In the genomic region with DNA sequence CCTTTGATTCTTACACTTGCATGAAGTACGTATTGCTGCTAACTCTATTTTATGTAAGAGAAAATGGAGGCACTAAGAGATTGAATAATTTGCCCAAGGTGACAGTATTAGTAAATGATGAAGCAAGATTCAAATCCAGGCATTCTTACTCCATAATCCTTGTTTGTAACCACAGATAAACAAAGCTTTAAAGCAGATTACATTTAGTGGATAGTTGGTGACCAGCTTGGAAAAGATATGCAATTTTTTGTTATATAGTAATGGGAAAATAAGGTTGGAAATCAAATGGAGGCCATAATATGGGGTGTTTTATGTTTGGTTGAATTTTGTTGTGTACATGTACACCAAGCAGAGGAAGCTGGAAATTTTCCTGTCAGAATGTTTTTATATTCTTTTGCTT, we compare ENCODE assay signal across 1 cellular context.
TF ChIP-seq lines count a peak whose summit lies in the region.

No MANE protein-coding gene starts in this region.

TF ChIP-seq in IMR-90, 13 proteins besides CTCF, POLR2A, EP300 and RAD21:
- TF ChIP-seq NFE2L2 (IDR thresholded peaks at IDR 0.05; ENCODE audit: low read depth, low read length) (no peak), CEBPB (IDR thresholded peaks at IDR 0.05; ENCODE audit: low read depth, low read length) (no peak), USF2 (IDR thresholded peaks at IDR 0.05; ENCODE audit: low read depth, low read length) (no peak), MAFK (IDR thresholded peaks at IDR 0.05; ENCODE audit: low read depth, low read length) (no peak), RCOR1 (IDR thresholded peaks at IDR 0.05; ENCODE audit: insufficient replicate concordance, low read length) (no peak), RFX5 (IDR thresholded peaks at IDR 0.05; ENCODE audit: low read depth, low read length) (no peak), SMC3 (IDR thresholded peaks at IDR 0.05; ENCODE audit: low read depth, low read length) (no peak), BHLHE40 (IDR thresholded peaks at IDR 0.05; ENCODE audit: low read depth, low read length) (no peak), MAZ (IDR thresholded peaks at IDR 0.05; ENCODE audit: borderline replicate concordance, low read depth, low read length) (no peak), FOS (IDR thresholded peaks at IDR 0.05; ENCODE audit: low read depth, low read length) (no peak)
- TF ChIP-seq, protein P1, sequence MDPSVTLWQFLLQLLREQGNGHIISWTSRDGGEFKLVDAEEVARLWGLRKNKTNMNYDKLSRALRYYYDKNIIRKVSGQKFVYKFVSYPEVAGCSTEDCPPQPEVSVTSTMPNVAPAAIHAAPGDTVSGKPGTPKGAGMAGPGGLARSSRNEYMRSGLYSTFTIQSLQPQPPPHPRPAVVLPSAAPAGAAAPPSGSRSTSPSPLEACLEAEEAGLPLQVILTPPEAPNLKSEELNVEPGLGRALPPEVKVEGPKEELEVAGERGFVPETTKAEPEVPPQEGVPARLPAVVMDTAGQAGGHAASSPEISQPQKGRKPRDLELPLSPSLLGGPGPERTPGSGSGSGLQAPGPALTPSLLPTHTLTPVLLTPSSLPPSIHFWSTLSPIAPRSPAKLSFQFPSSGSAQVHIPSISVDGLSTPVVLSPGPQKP (IDR thresholded peaks at IDR 0.05; ENCODE audit: borderline replicate concordance, low read depth, low read length), result no peak
